10 cellular contexts compared by ENCODE assay signal in genomic region chr20:52179331-52180166, GRCh38. TPM values are rescaled to one million over a fixed set of nuclear protein-coding genes. Genes with fewer than 3 reads are reported as not detected.
DNase-seq lines count a peak whose midpoint lies in the region; ATAC-seq, FAIRE-seq and TF ChIP-seq lines count a peak whose summit lies in the region.
"Had no signal": no experiment of that assay in that cellular context is flagged by ENCODE, and none has a peak within 500 bp of the region (broad histone marks: within the 10 kb centered on the region; RNA-seq: fewer than 3 reads in every experiment).

No MANE protein-coding gene starts in this region.

- no peaks in the 10 kb centered on the region for H3K9me2 ChIP-seq in Karpas-422 (replicated peaks; ENCODE audit: insufficient read depth, low read length)

- intact Hi-C loops in ascending aorta (cut with DNase I): no loop called here

- no peak for TF ChIP-seq CTCF in ascending aorta (IDR thresholded peaks at IDR 0.05)

- 70 to 80% (median 71%) methylated on average over 4 of the region's 4 CpGs for WGBS in small intestine, 3 donors

- H3K4me1 ChIP-seq in ascending aorta: peaks cover 0 to 3% of the 10 kb centered on the region in 2 donors
- H3K4me1 ChIP-seq in Karpas-422 (ENCODE audit: low read length): no peaks in the 10 kb centered on the region
- H3K4me1 ChIP-seq in small intestine (ENCODE audit: control insufficient read depth in 2 of 2, insufficient read depth in 1 of 2, low read depth in 1 of 2, low read length in 1 of 2): no peaks in the 10 kb centered on the region

- H3K27me3 Mint-ChIP-seq in stimulated activated naive CD8-positive, alpha-beta T cell treated with anti-CD3 and anti-CD28 coated beads, Interleukin-15, amount 100 ng/mL, for 72 hours: no peaks in the 10 kb centered on the region

- peak; percentile 88 for ATAC-seq in HG02610 (IDR thresholded peaks at IDR 0.05; ENCODE audit: unreplicated experiment)
- ATAC-seq in HG03571 (IDR thresholded peaks at IDR 0.05; ENCODE audit: unreplicated experiment): peak; percentile 87
- ATAC-seq in stimulated activated naive CD8-positive, alpha-beta T cell treated with anti-CD3 and anti-CD28 coated beads, Interleukin-15, amount 100 ng/mL, for 72 hours: peak; percentile 93

- H3K27ac Mint-ChIP-seq in stimulated activated naive CD8-positive, alpha-beta T cell treated with anti-CD3 and anti-CD28 coated beads, Interleukin-15, amount 100 ng/mL, for 72 hours: peak overlapping the region; percentile 20 to 81

- H3K9me3 ChIP-seq in ascending aorta (no peaks in the 10 kb centered on the region), Karpas-422 (ENCODE audit: low read length) (no peaks in the 10 kb centered on the region), small intestine (ENCODE audit: control insufficient read depth, low read depth) (no peaks in the 10 kb centered on the region)

- H3K4me3 Mint-ChIP-seq in stimulated activated naive CD8-positive, alpha-beta T cell treated with anti-CD3 and anti-CD28 coated beads, Interleukin-15, amount 100 ng/mL, for 72 hours: peak overlapping the region in 1 of 2 donors; percentile 23

- peaks cover 26% of the 10 kb centered on the region for H3K4me1 Mint-ChIP-seq in stimulated activated naive CD8-positive, alpha-beta T cell treated with anti-CD3 and anti-CD28 coated beads, Interleukin-15, amount 100 ng/mL, for 72 hours

- H3K36me3 ChIP-seq in ascending aorta (peaks cover 0 to 9% of the 10 kb centered on the region in 2 donors), Karpas-422 (ENCODE audit: insufficient read depth, low read length) (peaks cover 17% of the 10 kb centered on the region; the same call in 1 of the 2 replicates), small intestine (ENCODE audit: control insufficient read depth in 2 of 2, insufficient read depth in 2 of 2, low read length in 2 of 2) (peaks cover 0 to 1% of the 10 kb centered on the region in 2 donors)

- H3K9ac ChIP-seq in Karpas-422 (ENCODE audit: low read length): no peak overlapping the region

- H3K27me3 ChIP-seq in ascending aorta: no peaks in the 10 kb centered on the region
- H3K27me3 ChIP-seq in Karpas-422 (ENCODE audit: low read length): no peaks in the 10 kb centered on the region
- H3K27me3 ChIP-seq in small intestine (ENCODE audit: control insufficient read depth in 2 of 2, insufficient read depth in 2 of 2, low read length in 2 of 2): no peaks in the 10 kb centered on the region

- H3K9me3 Mint-ChIP-seq in stimulated activated naive CD8-positive, alpha-beta T cell treated with anti-CD3 and anti-CD28 coated beads, Interleukin-15, amount 100 ng/mL, for 72 hours: no peaks in the 10 kb centered on the region

- peaks cover 17% of the 10 kb centered on the region for H3K79me2 ChIP-seq in Karpas-422 (ENCODE audit: low read length)

- no peak overlapping the region for H3K4me2 ChIP-seq in Karpas-422 (ENCODE audit: low read depth, low read length, poor library complexity, severe bottlenecking)

- H2AFZ ChIP-seq in Karpas-422 (ENCODE audit: low read length): no peak overlapping the region

- no peaks in the 10 kb centered on the region for H4K20me1 ChIP-seq in Karpas-422 (ENCODE audit: insufficient read depth, low read depth, low read length)

- H3K27ac ChIP-seq in ascending aorta (no peak overlapping the region), Karpas-422 (ENCODE audit: low read length) (no peak overlapping the region), small intestine (ENCODE audit: low read depth in 1 of 2, low read length in 1 of 2) (no peak overlapping the region)
- H3K27ac ChIP-seq: C4-2B had no signal

- FAIRE-seq in small intestine (lab: Jason Lieb, UNC): no peak
- FAIRE-seq: keratinocyte had no signal

- DNase-seq in stimulated activated CD4-positive, alpha-beta T cell treated with anti-CD3 and anti-CD28 coated beads, Interleukin-1b, Interleukin-23, amount 100 ng/mL, for 48 hours: peak; percentile 34
- DNase-seq in stimulated activated CD4-positive, alpha-beta T cell treated with anti-CD3 and anti-CD28 coated beads, Interleukin-4, amount 100 ng/mL, for 4 hours: no peak
- DNase-seq in stimulated activated naive CD8-positive, alpha-beta T cell treated with anti-CD3 and anti-CD28 coated beads, Interleukin-15, amount 100 ng/mL, for 72 hours: peak in 1 of 2 donors; percentile 57
- DNase-seq in ascending aorta (ENCODE audit: low spot score in 2 of 2) (no peak), Karpas-422 (no peak), small intestine (no peak)

- no peak overlapping the region for H3K4me3 ChIP-seq in ascending aorta
- no peak overlapping the region for H3K4me3 ChIP-seq in Karpas-422 (ENCODE audit: low read length)
- no peak overlapping the region for H3K4me3 ChIP-seq in small intestine (ENCODE audit: low read depth in 1 of 2, low read length in 2 of 2)

RNA-seq across cellular contexts. Expression of gene ZFP64, which starts 12.0 kb away (rescaled TPM):
- 3.4 TPM for total RNA-seq in ascending aorta
- 5.9 and 13.7 TPM in 2 replicates for total RNA-seq in Karpas-422 (2014; rRNA removed; shearing (Covaris generic); ENCODE audit: low replicate concordance)
- 1 to 10 TPM; 4.1 to 9.3 (median 5.8) TPM for polyA plus RNA-seq in small intestine
